ENCODE assay signal across 1 cellular context in genomic region chr7:106858618-106859532, GRCh38.
A peak's percentile ranks its signal among the peaks of the same experiment; 100 is the strongest.
TF ChIP-seq lines count a peak whose summit lies in the region.

No MANE protein-coding gene starts in this region.

TF ChIP-seq in K562, 482 proteins besides CTCF, POLR2A, EP300 and RAD21 (continued from another document):
- TF ChIP-seq BHLHE40 (IDR thresholded peaks at IDR 0.05; ENCODE audit: low read length) (peak; percentile 51), NR2C2 (CRISPR knock-in tag; IDR thresholded peaks at IDR 0.05) (0 out of 2 replicates have a peak, but pooled peaks have one; percentile 52), NR2C2 (tag; IDR thresholded peaks at IDR 0.05) (peak; percentile 87), CHD4 (IDR thresholded peaks at IDR 0.05; ENCODE audit: insufficient read depth, insufficient replicate concordance, low read depth, low read length, poor library complexity, severe bottlenecking) (peak; percentile 44), HDAC6 (IDR thresholded peaks at IDR 0.05; ENCODE audit: low read depth, low read length) (no peak), ZBED1 (IDR thresholded peaks at IDR 0.05) (no peak), CAMTA2 (CRISPR knock-in tag; conservative IDR thresholded peaks at IDR 0.05) (peak; percentile 65; the same call in 1 of the 2 replicates), FOXJ2 (tag; IDR thresholded peaks at IDR 0.05) (no peak), CBFB (CRISPR knock-in tag; IDR thresholded peaks at IDR 0.05) (no peak), PML (IDR thresholded peaks at IDR 0.05; ENCODE audit: low read length) (peak; percentile 59; the same call in 1 of the 2 replicates), U2AF2 (optimal IDR thresholded peaks at IDR 0.05; ENCODE audit: low read depth, low read length) (no peak), KDM4B (IDR thresholded peaks at IDR 0.05; ENCODE audit: borderline replicate concordance in 2 of 2, low read depth in 1 of 2) (0 out of 4 replicates have a peak, but pooled peaks of 1 of the 2 experiments have one; percentile 56), ATF1 (CRISPR knock-in tag; IDR thresholded peaks at IDR 0.05) (no peak), ATF1 (tag; IDR thresholded peaks at IDR 0.05) (no peak), TRIM24 (IDR thresholded peaks at IDR 0.05) (peak in 1 of 2 experiments; percentile 26; a peak in 1 of 4 replicates), MYBL2 (IDR thresholded peaks at IDR 0.05; ENCODE audit: low read depth) (no peak), MYBL2 (CRISPR knock-in tag; IDR thresholded peaks at IDR 0.05; ENCODE audit: borderline replicate concordance) (no peak)
